11 cellular contexts compared by ENCODE assay signal in the genomic region with DNA sequence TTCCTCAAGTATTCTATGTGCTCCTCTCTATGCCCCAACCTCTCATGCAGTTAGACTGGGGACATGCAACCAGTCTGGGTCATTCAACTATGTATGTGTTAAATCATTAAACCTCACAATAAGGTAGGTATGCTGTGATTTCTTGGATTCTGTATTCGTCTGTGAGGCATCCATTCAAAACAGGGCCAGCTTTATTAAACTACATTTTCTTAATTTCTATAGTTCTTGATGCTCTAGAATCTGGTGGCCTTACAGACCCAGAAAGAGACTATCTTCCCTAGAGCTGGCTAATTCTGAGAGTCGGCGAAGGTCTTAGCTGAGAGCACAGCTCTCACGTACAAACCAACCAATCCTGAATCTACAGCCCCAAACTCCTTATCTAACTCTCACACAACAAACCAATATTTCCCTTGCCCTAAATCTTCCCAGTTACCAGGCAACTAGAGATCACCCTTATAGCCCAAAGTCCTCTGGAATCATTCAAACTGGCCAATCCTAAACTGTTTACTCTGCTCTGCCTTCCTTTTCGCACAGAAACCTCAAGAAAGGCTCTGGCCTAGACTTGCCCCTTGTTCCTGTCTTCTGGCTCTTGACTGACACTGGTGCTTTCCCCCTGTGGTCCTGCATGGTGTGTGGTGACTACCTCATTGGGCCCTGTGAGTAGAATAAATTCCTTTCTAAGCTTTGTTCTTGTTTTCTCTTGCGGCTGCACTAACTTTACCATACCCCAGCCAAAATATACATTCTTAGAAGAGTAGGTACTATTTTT.
DNase-seq lines count a peak whose midpoint lies in the region; ATAC-seq lines count a peak whose summit lies in the region.
"Had no signal": no experiment of that assay in that cellular context is flagged by ENCODE, and none has a peak within 500 bp of the region (broad histone marks: within the 10 kb centered on the region; RNA-seq: fewer than 3 reads in every experiment).

No MANE protein-coding gene starts in this region.

- peak overlapping the region; percentile 43 to 93 (median 90) for H3K27ac Mint-ChIP-seq in naive thymus-derived CD8-positive, alpha-beta T cell
- H3K27ac Mint-ChIP-seq: brain had no signal

- ATAC-seq in GM18870 (IDR thresholded peaks at IDR 0.05; ENCODE audit: unreplicated experiment) (peak; percentile 77), HG02610 (IDR thresholded peaks at IDR 0.05; ENCODE audit: unreplicated experiment) (peak; percentile 89), left ventricle myocardium superior (no peak), left lobe of liver (no peak)
- peak; percentile 94 for ATAC-seq in naive thymus-derived CD8-positive, alpha-beta T cell
- ATAC-seq: right cardiac atrium had no signal

- DNase-seq in UCSD-AML1 (lab: John Stamatoyannopoulos, UW; ENCODE audit: unreplicated experiment) (peak; percentile 19), left ventricle myocardium superior (no peak), NCI-H446 treated with DMSO at 0.1 percent for 48 hours (lab: John Stamatoyannopoulos, UW) (no peak), left lobe of liver (ENCODE audit: low spot score) (no peak)
- DNase-seq in naive thymus-derived CD8-positive, alpha-beta T cell, result peak in 9 of 10 donors; percentile 26 to 86 (median 70)
- DNase-seq: activated CD4-positive, CD25-positive, alpha-beta regulatory T cell treated with anti-CD3 and anti-CD28 coated beads, Interleukin-2, amount 50 U/mL, for 72 hours; DMS79; right cardiac atrium had no signal

- H3K4me3 Mint-ChIP-seq in naive thymus-derived CD8-positive, alpha-beta T cell, result peak overlapping the region in 9 of 10 donors; percentile 1 to 59 (median 25)
- H3K4me3 Mint-ChIP-seq: brain had no signal

- POLR2A ChIA-PET in naive thymus-derived CD8-positive, alpha-beta T cell (lab: Charles Lee), result interaction anchor here (0.6 to 1.7 kb wide), 2 partner anchors 13 to 190 kb away, joined by 3 to 10 read pairs; no protein-coding TSS in a partner anchor

- intact Hi-C loops in left ventricle myocardium superior (cut with micrococcal nuclease), result no loop called here

- no peaks in the 10 kb centered on the region for H3K9me3 Mint-ChIP-seq in naive thymus-derived CD8-positive, alpha-beta T cell
- H3K9me3 Mint-ChIP-seq: brain had no signal

- H3K27me3 Mint-ChIP-seq in naive thymus-derived CD8-positive, alpha-beta T cell, result no peaks in the 10 kb centered on the region

- no peaks in the 10 kb centered on the region for H3K36me3 Mint-ChIP-seq in naive thymus-derived CD8-positive, alpha-beta T cell
- H3K36me3 Mint-ChIP-seq: brain had no signal

- peaks cover 18 to 49% (median 42%) of the 10 kb centered on the region in 4 donors for H3K4me1 Mint-ChIP-seq in naive thymus-derived CD8-positive, alpha-beta T cell
- H3K4me1 Mint-ChIP-seq: brain had no signal

Comparison
In these comparisons a context has a peak if more than half of its experiments do, and no peak if none do; other contexts are left out.
1. ATAC-seq: peak in GM18870 (single experiment), HG02610 (single experiment) and naive thymus-derived CD8-positive, alpha-beta T cell (2 of 2); none in left ventricle myocardium superior (single experiment) and left lobe of liver (single experiment).
2. DNase-seq: peak in UCSD-AML1 (single experiment) and naive thymus-derived CD8-positive, alpha-beta T cell (9 of 10); none in left ventricle myocardium superior (single experiment), NCI-H446 treated with DMSO at 0.1 percent for 48 hours (single experiment) and left lobe of liver (single experiment).